ENCODE assay signal across 11 cellular contexts in the genomic region with DNA sequence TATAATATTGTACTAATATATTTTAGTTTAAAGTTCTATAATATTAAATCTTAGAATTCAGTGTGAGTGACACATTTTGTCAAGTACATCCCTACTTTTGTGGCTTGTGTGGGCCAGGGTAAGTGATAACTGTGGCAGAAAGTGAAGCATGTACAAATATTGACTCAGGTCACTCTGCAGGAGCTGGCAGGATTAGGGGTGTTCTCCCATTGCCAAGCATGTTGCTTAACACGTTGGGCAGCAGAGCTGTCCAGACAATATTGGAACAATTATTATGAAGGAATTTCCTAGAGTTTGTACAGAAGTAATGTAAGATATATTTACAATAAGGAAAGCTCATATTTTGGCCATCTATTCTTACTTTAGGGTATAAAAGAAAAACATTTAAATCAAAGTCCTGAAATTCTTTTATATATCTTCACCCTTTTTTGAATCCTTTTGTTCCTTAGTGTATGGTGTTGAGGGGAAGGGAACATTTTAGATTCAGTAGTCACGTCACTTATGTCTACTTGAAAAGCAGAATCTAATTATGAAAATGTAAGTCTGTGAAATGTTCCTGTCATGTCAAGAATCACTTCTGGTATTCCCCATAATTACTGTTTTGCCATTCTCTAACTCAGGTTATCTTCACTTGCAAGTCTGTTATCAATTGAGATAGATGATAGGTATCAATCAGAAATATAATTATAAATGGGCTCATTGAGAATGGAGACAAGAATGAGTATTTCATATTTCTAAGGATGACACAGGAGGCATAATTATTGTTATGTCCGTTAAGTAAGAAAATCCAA. TPM values are rescaled to one million over a fixed set of nuclear protein-coding genes. Genes with fewer than 3 reads are reported as not detected.
DNase-seq lines count a peak whose midpoint lies in the region; ATAC-seq and TF ChIP-seq lines count a peak whose summit lies in the region.
"Had no signal": no experiment of that assay in that cellular context is flagged by ENCODE, and none has a peak within 500 bp of the region (broad histone marks: within the 10 kb centered on the region; RNA-seq: fewer than 3 reads in every experiment).

No MANE protein-coding gene starts in this region.

- H3K27ac Mint-ChIP-seq in activated B cell treated with CpG ODN at 0.5 μM for 24 hours, result peak overlapping the region; percentile 95
- H3K27ac Mint-ChIP-seq: CD8-positive, alpha-beta T cell had no signal

- peaks cover 79% of the 10 kb centered on the region for H3K4me1 Mint-ChIP-seq in activated B cell treated with CpG ODN at 0.5 μM for 24 hours

- H3K4me3 ChIP-seq in LNCaP clone FGC (ENCODE audit: low read depth, low read length) (no peak overlapping the region), lower lobe of right lung (no peak overlapping the region), testis (no peak overlapping the region)
- H3K4me3 ChIP-seq: Peyer's patch had no signal

- no peaks in the 10 kb centered on the region for H3K27me3 Mint-ChIP-seq in activated B cell treated with CpG ODN at 0.5 μM for 24 hours

- H3K9me3 ChIP-seq in lower lobe of right lung, result no peaks in the 10 kb centered on the region
- H3K9me3 ChIP-seq in testis, result no peaks in the 10 kb centered on the region
- H3K9me3 ChIP-seq: Peyer's patch had no signal

- intact Hi-C loops in activated B cell treated with CpG ODN at 0.5 μM for 24 hours (cut with micrococcal nuclease), result loop anchor here (5.0 to 10.0 kb wide), 6 partner anchors 168 to 1745 kb away; a partner anchor contains a TSS
- intact Hi-C loops in lower lobe of right lung (cut with DNase I), result no loop called here
- intact Hi-C loops in testis (cut with DNase I; ENCODE audit: low total_unique reads), result no loop called here

- CTCF ChIA-PET in activated B cell treated with CpG ODN at 0.5 μM for 24 hours (lab: Charles Lee), result interaction anchor here (1.5 to 4.1 kb wide), 2 partner anchors 72 to 142 kb away, joined by 4 to 32 read pairs; no protein-coding TSS in a partner anchor

- POLR2A ChIA-PET in activated B cell treated with CpG ODN at 0.5 μM for 24 hours (lab: Charles Lee), result interaction anchor here (2.3 to 5.8 kb wide), 3 partner anchors 9 to 20 kb away, joined by 9 to 71 read pairs (median 11); no protein-coding TSS in a partner anchor

- TF ChIP-seq CTCF in LNCaP clone FGC (IDR thresholded peaks at IDR 0.05; ENCODE audit: control insufficient read depth, extremely low read depth, insufficient read depth), result no peak
- TF ChIP-seq CTCF in activated B cell treated with CpG ODN at 0.5 μM for 24 hours (IDR thresholded peaks at IDR 0.05), result no peak
- no peak for TF ChIP-seq CTCF in lower lobe of right lung (IDR thresholded peaks at IDR 0.05)
- TF ChIP-seq CTCF in testis (IDR thresholded peaks at IDR 0.05), result no peak

- TF ChIP-seq POLR2A in testis (IDR thresholded peaks at IDR 0.05), result no peak

- H3K4me1 ChIP-seq in lower lobe of right lung, result peaks cover 16% of the 10 kb centered on the region
- peaks cover 5% of the 10 kb centered on the region for H3K4me1 ChIP-seq in testis
- H3K4me1 ChIP-seq: Peyer's patch had no signal

- no peaks in the 10 kb centered on the region for H3K27me3 ChIP-seq in lower lobe of right lung (ENCODE audit: low read depth)
- no peaks in the 10 kb centered on the region for H3K27me3 ChIP-seq in testis
- H3K27me3 ChIP-seq: Peyer's patch had no signal

- DNase-seq in COLO668 (lab: John Stamatoyannopoulos, UW; ENCODE audit: unreplicated experiment), result peak; percentile 52
- peak; percentile 93 for DNase-seq in LNCaP clone FGC (ENCODE audit: low read depth)
- no peak for DNase-seq in activated B cell treated with CpG ODN at 0.5 μM for 24 hours
- no peak for DNase-seq in lower lobe of right lung
- DNase-seq in iPS-NIHi7 (ENCODE audit: extremely low spot score), result no peak
- no peak for DNase-seq in germinal center (ENCODE audit: low spot score)
- DNase-seq in testis, result no peak
- DNase-seq: CD8-positive, alpha-beta T cell; NCI-H187; Peyer's patch had no signal

- H3K4me3 Mint-ChIP-seq in activated B cell treated with CpG ODN at 0.5 μM for 24 hours, result peak overlapping the region; percentile 95
- H3K4me3 Mint-ChIP-seq: CD8-positive, alpha-beta T cell had no signal

- H3K9me3 Mint-ChIP-seq in activated B cell treated with CpG ODN at 0.5 μM for 24 hours, result no peaks in the 10 kb centered on the region
- H3K9me3 Mint-ChIP-seq: CD8-positive, alpha-beta T cell had no signal

- WGBS in testis, 2 donors, result 77 to 79% methylated on average over 3 of the region's 3 CpGs

- no peak for ATAC-seq in activated B cell treated with CpG ODN at 0.5 μM for 24 hours (ENCODE audit: low read depth)
- ATAC-seq in lower lobe of right lung, result peak; percentile 67 to 80
- no peak for ATAC-seq in HG03175 (IDR thresholded peaks at IDR 0.05; ENCODE audit: unreplicated experiment)
- ATAC-seq: CD8-positive, alpha-beta T cell had no signal

- H3K36me3 Mint-ChIP-seq in activated B cell treated with CpG ODN at 0.5 μM for 24 hours (ENCODE audit: low read depth), result peaks cover 36% of the 10 kb centered on the region
- H3K36me3 Mint-ChIP-seq: CD8-positive, alpha-beta T cell had no signal

- H3K36me3 ChIP-seq in lower lobe of right lung (no peaks in the 10 kb centered on the region), testis (ENCODE audit: low read depth, missing control alignments) (no peaks in the 10 kb centered on the region)
- H3K36me3 ChIP-seq: Peyer's patch had no signal

- H3K27ac ChIP-seq in lower lobe of right lung (no peak overlapping the region), testis (no peak overlapping the region)

RNA-seq across cellular contexts. Expression of a gene that starts 4.1 kb away (rescaled TPM):
- 136 and 149 TPM in 2 replicates for total RNA-seq in activated B cell treated with CpG ODN at 0.5 μM for 24 hours
- total RNA-seq in lower lobe of right lung, result 14.3 TPM
- 10 to 100 TPM; 30.6 to 35.4 TPM for total RNA-seq in testis
- polyA plus RNA-seq in testis (ENCODE audit: insufficient read depth, low read depth, low replicate concordance), result 35.5 TPM

Comparison
In these comparisons a context has a peak if more than half of its experiments do, and no peak if none do; other contexts are left out.
1. DNase-seq: peak in COLO668 (single experiment) and LNCaP clone FGC (single experiment); none in activated B cell treated with CpG ODN at 0.5 μM for 24 hours (single experiment), lower lobe of right lung (single experiment), iPS-NIHi7 (single experiment), germinal center (single experiment) and testis (single experiment).
2. ATAC-seq: peak in lower lobe of right lung (2 of 2); none in activated B cell treated with CpG ODN at 0.5 μM for 24 hours (single experiment) and HG03175 (single experiment).